11 cellular contexts compared by ENCODE assay signal in genomic region chr12:9868271-9868815, GRCh38. TPM values are rescaled to one million over a fixed set of nuclear protein-coding genes. Genes with fewer than 3 reads are reported as not detected.
DNase-seq lines count a peak whose midpoint lies in the region; TF ChIP-seq lines count a peak whose summit lies in the region.
"Had no signal": no experiment of that assay in that cellular context is flagged by ENCODE, and none has a peak within 500 bp of the region (broad histone marks: within the 10 kb centered on the region; RNA-seq: fewer than 3 reads in every experiment).

No MANE protein-coding gene starts in this region.

- no peaks in the 10 kb centered on the region for H3K4me1 ChIP-seq in thyroid gland

- no peaks in the 10 kb centered on the region for H3K9me3 ChIP-seq in thyroid gland

- peak overlapping the region; percentile 100 for H3K27ac Mint-ChIP-seq in activated naive CD4-positive, alpha-beta T cell treated with anti-CD3 and anti-CD28 coated beads, Interleukin-2, amount 50 U/mL, for 24 hours
- peak overlapping the region; percentile 93 for H3K27ac Mint-ChIP-seq in activated CD4-positive, alpha-beta memory T cell treated with anti-CD3 and anti-CD28 coated beads for 36 hours

- no peaks in the 10 kb centered on the region for H3K36me3 ChIP-seq in thyroid gland

- H3K4me1 Mint-ChIP-seq in activated naive CD4-positive, alpha-beta T cell treated with anti-CD3 and anti-CD28 coated beads, Interleukin-2, amount 50 U/mL, for 24 hours = peaks cover 42% of the 10 kb centered on the region
- H3K4me1 Mint-ChIP-seq in activated CD4-positive, alpha-beta memory T cell treated with anti-CD3 and anti-CD28 coated beads for 36 hours (ENCODE audit: low read depth) = peaks cover 29% of the 10 kb centered on the region

- POLR2A ChIA-PET in activated CD4-positive, alpha-beta memory T cell treated with anti-CD3 and anti-CD28 coated beads for 36 hours (lab: Charles Lee) = interaction anchor here (0.7 to 6.3 kb wide), 3 partner anchors 71 to 197 kb away, joined by 3 to 214 read pairs (median 9); partner anchors contain the start of gene CD69

- H3K4me3 ChIP-seq in thyroid gland (replicated peaks in 1 of 3) = peak overlapping the region in 2 of 3 donors; percentile 27 to 61

- H3K4me3 Mint-ChIP-seq in activated naive CD4-positive, alpha-beta T cell treated with anti-CD3 and anti-CD28 coated beads, Interleukin-2, amount 50 U/mL, for 24 hours = peak overlapping the region; percentile 98
- peak overlapping the region; percentile 82 for H3K4me3 Mint-ChIP-seq in activated CD4-positive, alpha-beta memory T cell treated with anti-CD3 and anti-CD28 coated beads for 36 hours

- no peaks in the 10 kb centered on the region for H3K27me3 Mint-ChIP-seq in activated naive CD4-positive, alpha-beta T cell treated with anti-CD3 and anti-CD28 coated beads, Interleukin-2, amount 50 U/mL, for 24 hours
- H3K27me3 Mint-ChIP-seq in activated CD4-positive, alpha-beta memory T cell treated with anti-CD3 and anti-CD28 coated beads for 36 hours = no peaks in the 10 kb centered on the region

- 75% methylated on average over 11 of the region's 11 CpGs for WGBS in thyroid gland, 2 donors

- intact Hi-C loops in activated CD4-positive, alpha-beta memory T cell treated with anti-CD3 and anti-CD28 coated beads for 36 hours (cut with micrococcal nuclease) = loop anchor here (2.0 to 10.0 kb wide), 7 partner anchors 56 to 746 kb away; partner anchors contain the start of genes GABARAPL1 and MAGOHB
- intact Hi-C loops in thyroid gland (cut with DNase I) = no loop called here

- H3K27ac ChIP-seq in layer of hippocampus (ENCODE audit: low read depth, low read length) (peak overlapping the region; percentile 9), thyroid gland (peak overlapping the region; percentile 70 to 94 (median 79))
- H3K27ac ChIP-seq: C4-2B had no signal

- DNase-seq in activated naive CD4-positive, alpha-beta T cell treated with anti-CD3 and anti-CD28 coated beads, Interleukin-2, amount 50 U/mL, for 16 hours = no peak
- DNase-seq in activated CD4-positive, alpha-beta memory T cell treated with anti-CD3 and anti-CD28 coated beads for 36 hours = no peak
- no peak for DNase-seq in thyroid gland
- DNase-seq in activated effector memory CD4-positive, alpha-beta T cell treated with anti-CD3 and anti-CD28 coated beads, Interleukin-2, amount 50 U/mL, for 16 hours = no peak
- DNase-seq in effector CD8-positive, alpha-beta T cell (lab: John Stamatoyannopoulos, UW) = no peak
- DNase-seq in activated CD8-positive, alpha-beta memory T cell treated with anti-CD3 and anti-CD28 coated beads, Interleukin-2, amount 50 U/mL, for 4 hours = no peak
- DNase-seq: activated CD4-positive, alpha-beta T cell treated with anti-CD3 and anti-CD28 coated beads for 4 hours; MV-4-11 had no signal

- TF ChIP-seq CTCF in thyroid gland (IDR thresholded peaks at IDR 0.05) = no peak

- CTCF ChIA-PET in activated CD4-positive, alpha-beta memory T cell treated with anti-CD3 and anti-CD28 coated beads for 36 hours (lab: Charles Lee) = interaction anchor here (2.4 to 3.6 kb wide), 2 partner anchors 71 to 118 kb away, joined by 12 to 21 read pairs; no protein-coding TSS in a partner anchor

- no peaks in the 10 kb centered on the region for H3K27me3 ChIP-seq in layer of hippocampus (ENCODE audit: control insufficient read depth, insufficient read depth, low read length)
- H3K27me3 ChIP-seq in thyroid gland = no peaks in the 10 kb centered on the region

- H3K9me3 Mint-ChIP-seq in activated naive CD4-positive, alpha-beta T cell treated with anti-CD3 and anti-CD28 coated beads, Interleukin-2, amount 50 U/mL, for 24 hours = peaks cover 5% of the 10 kb centered on the region
- H3K9me3 Mint-ChIP-seq in activated CD4-positive, alpha-beta memory T cell treated with anti-CD3 and anti-CD28 coated beads for 36 hours = peaks cover 5% of the 10 kb centered on the region

- TF ChIP-seq POLR2A in thyroid gland (IDR thresholded peaks at IDR 0.05) = no peak

- peaks cover 10% of the 10 kb centered on the region for H3K36me3 Mint-ChIP-seq in activated naive CD4-positive, alpha-beta T cell treated with anti-CD3 and anti-CD28 coated beads, Interleukin-2, amount 50 U/mL, for 24 hours
- H3K36me3 Mint-ChIP-seq in activated CD4-positive, alpha-beta memory T cell treated with anti-CD3 and anti-CD28 coated beads for 36 hours = peaks cover 10% of the 10 kb centered on the region

RNA-seq across cellular contexts. Expression of gene CLEC2B, which starts 0.8 kb away (rescaled TPM):
- 10 to 100 TPM; 12.6 to 13.7 TPM for total RNA-seq in activated CD4-positive, alpha-beta memory T cell treated with anti-CD3 and anti-CD28 coated beads for 36 hours
- total RNA-seq in thyroid gland = 10 to 100 TPM in 3 of 4 donors, 1 to 10 TPM in 1; 7.3 to 25.2 (median 16.7) TPM

RNA-seq across cellular contexts. Expression of gene KLRF2, which starts 12.9 kb away (rescaled TPM):
- total RNA-seq in activated CD4-positive, alpha-beta memory T cell treated with anti-CD3 and anti-CD28 coated beads for 36 hours = not detected
- total RNA-seq in thyroid gland = not detected

RNA-seq across cellular contexts. Expression of gene KLRF1, which starts 41.1 kb away (rescaled TPM):
- total RNA-seq in activated CD4-positive, alpha-beta memory T cell treated with anti-CD3 and anti-CD28 coated beads for 36 hours = not detected
- 1 to 10 TPM in 1 of 4 donors, under 1 TPM in 1, not detected in 2; 0.78 to 1.0 TPM for total RNA-seq in thyroid gland
